Comparison of ENCODE assay signal across 14 cellular contexts in genomic region chr6:24313477-24314141, GRCh38. TPM values are rescaled to one million over a fixed set of nuclear protein-coding genes. Genes with fewer than 3 reads are reported as not detected.
DNase-seq lines count a peak whose midpoint lies in the region; ATAC-seq, FAIRE-seq and TF ChIP-seq lines count a peak whose summit lies in the region.
"Had no signal": no experiment of that assay in that cellular context is flagged by ENCODE, and none has a peak within 500 bp of the region (broad histone marks: within the 10 kb centered on the region; RNA-seq: fewer than 3 reads in every experiment).

No MANE protein-coding gene starts in this region.

- H3K36me3 ChIP-seq in SK-N-SH (replicated peaks in 1 of 2; ENCODE audit: control insufficient read depth in 1 of 2, insufficient read depth in 2 of 2, low read length in 1 of 2) (no peaks in the 10 kb centered on the region), kidney epithelial cell (ENCODE audit: control insufficient read depth, insufficient read depth, low read length) (no peaks in the 10 kb centered on the region)
- H3K36me3 ChIP-seq: colonic mucosa had no signal

- no peaks in the 10 kb centered on the region for H3K27me3 ChIP-seq in SK-N-SH (ENCODE audit: insufficient read depth)
- H3K27me3 ChIP-seq in kidney epithelial cell (ENCODE audit: control insufficient read depth, insufficient read depth, low read length) = no peaks in the 10 kb centered on the region
- H3K27me3 ChIP-seq: colonic mucosa had no signal

- FAIRE-seq in GM19239 (lab: Jason Lieb, UNC) = no peak

- TF ChIP-seq CTCF in SK-N-SH (IDR thresholded peaks at IDR 0.05) (no peak), kidney epithelial cell (IDR thresholded peaks at IDR 0.05; ENCODE audit: insufficient read depth, low read length, poor library complexity, severe bottlenecking) (no peak)

- DNase-seq in SK-N-SH = no peak
- DNase-seq in T47D (ENCODE audit: low read depth in 1 of 2, low spot score in 1 of 2) = peak; percentile 25 to 93
- peak; percentile 92 for DNase-seq in kidney epithelial cell (ENCODE audit: low read depth)
- DNase-seq in GM19239 (ENCODE audit: insufficient read length, low spot score) = no peak
- no peak for DNase-seq in OCI-M1 (lab: John Stamatoyannopoulos, UW)
- DNase-seq in activated CD4-positive, CD25-positive, alpha-beta regulatory T cell (lab: John Stamatoyannopoulos, UW) = no peak
- no peak for DNase-seq in DMS153 treated with DMSO at 0.1 percent for 48 hours (lab: John Stamatoyannopoulos, UW; ENCODE audit: unreplicated experiment)
- DNase-seq: activated T-cell treated with anti-CD3 and anti-CD28 coated beads, Interleukin-2, amount 50 U/mL, for 72 hours; colonic mucosa; GF-D8; immature natural killer cell; NCI-H1092 had no signal

- H3K79me2 ChIP-seq in SK-N-SH (ENCODE audit: insufficient read depth) = no peaks in the 10 kb centered on the region

- TF ChIP-seq RAD21 in SK-N-SH (IDR thresholded peaks at IDR 0.05; ENCODE audit: low read length) = no peak

- no peak overlapping the region for H3K4me2 ChIP-seq in SK-N-SH

- no peak overlapping the region for H3K9ac ChIP-seq in SK-N-SH

- WGBS in SK-N-SH (ENCODE audit: low lambda C conversion rate) = 41% methylated on average over 6 of the region's 6 CpGs

- no peaks in the 10 kb centered on the region for H3K9me3 ChIP-seq in SK-N-SH
- H3K9me3 ChIP-seq: colonic mucosa had no signal

- no peaks in the 10 kb centered on the region for H3F3A ChIP-seq in SK-N-SH (replicated peaks; ENCODE audit: insufficient read depth)

- in situ Hi-C loops in T47D (cut with HindIII; ENCODE audit: low pct_unique_long_range_greater_than_20kb, low sequenced_read_pairs) = no loop called here

- no peak overlapping the region for H3K4me3 ChIP-seq in SK-N-SH (ENCODE audit: low read depth in 2 of 2, low read length in 1 of 2)
- no peak overlapping the region for H3K4me3 ChIP-seq in kidney epithelial cell (ENCODE audit: low read depth, low read length)
- H3K4me3 ChIP-seq: colonic mucosa had no signal

- TF ChIP-seq EP300 in SK-N-SH (IDR thresholded peaks at IDR 0.05; ENCODE audit: borderline replicate concordance in 1 of 2, low read depth in 1 of 2, low read length in 1 of 2) = no peak

- no peaks in the 10 kb centered on the region for H3K9me2 ChIP-seq in SK-N-SH

- no peak overlapping the region for H2AFZ ChIP-seq in SK-N-SH (ENCODE audit: low read depth)

- no peaks in the 10 kb centered on the region; a peak in 1 of 4 replicates for H3K4me1 ChIP-seq in SK-N-SH (ENCODE audit: control insufficient read depth in 1 of 2, insufficient read depth in 2 of 2, low read depth in 1 of 2, low read length in 1 of 2)
- H3K4me1 ChIP-seq: colonic mucosa had no signal

- ATAC-seq in SK-N-SH treated with all-trans-retinoic acid at 6 μM for 48 hours = no peak
- ATAC-seq: activated T-cell treated with anti-CD3 and anti-CD28 coated beads, Interleukin-2, amount 50 U/mL, for 72 hours had no signal

- CTCF ChIA-PET in SK-N-SH (lab: Yijun Ruan, JAX) = interaction anchor here (0.9 to 3.1 kb wide), 2 partner anchors 11 to 31 kb away, joined by 3 to 13 read pairs; no protein-coding TSS in a partner anchor

- H4K20me1 ChIP-seq in SK-N-SH (ENCODE audit: insufficient read depth) = no peaks in the 10 kb centered on the region

- no peak overlapping the region for H3K27ac ChIP-seq in SK-N-SH (ENCODE audit: low read depth in 2 of 2, low read length in 1 of 2)
- H3K27ac ChIP-seq: 22Rv1, colonic mucosa had no signal

- POLR2A ChIA-PET in SK-N-SH (lab: Yijun Ruan, JAX) = no interaction called here

TF ChIP-seq in SK-N-SH treated with all-trans-retinoic acid at 6 μM for 48 hours, 23 proteins besides CTCF, POLR2A, EP300 and RAD21 (continues in another document):
- TF ChIP-seq CREB5 (CRISPR knock-in tag; IDR thresholded peaks at IDR 0.05; ENCODE audit: low read depth) (no peak), ARNTL (CRISPR knock-in tag; IDR thresholded peaks at IDR 0.05; ENCODE audit: borderline replicate concordance, low read depth) (no peak), SNAI2 (CRISPR knock-in tag; IDR thresholded peaks at IDR 0.05) (no peak), ESRRG (CRISPR knock-in tag; IDR thresholded peaks at IDR 0.05) (no peak), TSHZ2 (CRISPR knock-in tag; IDR thresholded peaks at IDR 0.05) (no peak), ZC3H10 (CRISPR knock-in tag; IDR thresholded peaks at IDR 0.05) (no peak), ISL1 (CRISPR knock-in tag; IDR thresholded peaks at IDR 0.05) (peak; percentile 75)

TF ChIP-seq in SK-N-SH, 30 proteins besides CTCF, POLR2A, EP300 and RAD21:
- no peak for TF ChIP-seq FOXM1 (IDR thresholded peaks at IDR 0.05; ENCODE audit: low read depth)
- TF ChIP-seq POLR2AphosphoS5 (IDR thresholded peaks at IDR 0.05; ENCODE audit: low read depth, low read length) = no peak
- no peak for TF ChIP-seq FOSL2 (IDR thresholded peaks at IDR 0.05; ENCODE audit: borderline replicate concordance, low read depth)
- no peak for TF ChIP-seq TEAD4 (IDR thresholded peaks at IDR 0.05; ENCODE audit: borderline replicate concordance, insufficient read depth)
- no peak for TF ChIP-seq SIN3A (IDR thresholded peaks at IDR 0.05; ENCODE audit: borderline replicate concordance, low read depth, low read length)
- TF ChIP-seq RCOR1 (IDR thresholded peaks at IDR 0.05; ENCODE audit: low read length) = no peak
- TF ChIP-seq CHD2 (IDR thresholded peaks at IDR 0.05; ENCODE audit: low read length, partially characterized antibody) = no peak
- no peak for TF ChIP-seq IRF3 (IDR thresholded peaks at IDR 0.05; ENCODE audit: low read depth, low read length)
- TF ChIP-seq MAX (IDR thresholded peaks at IDR 0.05; ENCODE audit: low read depth) = no peak
- TF ChIP-seq NRF1 (IDR thresholded peaks at IDR 0.05; ENCODE audit: low read depth, low read length) = no peak
- TF ChIP-seq REST (IDR thresholded peaks at IDR 0.05; ENCODE audit: low read depth, low read length) = no peak
- no peak for TF ChIP-seq MEF2A (IDR thresholded peaks at IDR 0.05; ENCODE audit: borderline replicate concordance, low read depth)

RNA-seq across cellular contexts. Expression of gene DCDC2, which starts 44.2 kb away (rescaled TPM):
- not detected in 2 replicates for polyA plus RNA-seq in SK-N-SH (2012; rRNA removed)
- not detected in 2 replicates for polyA plus RNA-seq in SK-N-SH (2012; cell fraction: cytosol; rRNA removed)
- polyA plus RNA-seq in SK-N-SH (2012; cell fraction: nucleus; rRNA removed) = not detected in 2 replicates
- total RNA-seq in kidney epithelial cell = 37.1 and 43.9 TPM in 2 replicates
- polyA plus RNA-seq: immature natural killer cell had no signal

Comparison
In these comparisons a context has a peak if more than half of its experiments do, and no peak if none do; other contexts are left out.
1. DNase-seq: peak in T47D (2 of 2) and kidney epithelial cell (single experiment); none in SK-N-SH (single experiment), GM19239 (single experiment), OCI-M1 (single experiment), activated CD4-positive, CD25-positive, alpha-beta regulatory T cell (0 of 4) and DMS153 treated with DMSO at 0.1 percent for 48 hours (single experiment).